2 cellular contexts compared by ENCODE assay signal in the genomic region with DNA sequence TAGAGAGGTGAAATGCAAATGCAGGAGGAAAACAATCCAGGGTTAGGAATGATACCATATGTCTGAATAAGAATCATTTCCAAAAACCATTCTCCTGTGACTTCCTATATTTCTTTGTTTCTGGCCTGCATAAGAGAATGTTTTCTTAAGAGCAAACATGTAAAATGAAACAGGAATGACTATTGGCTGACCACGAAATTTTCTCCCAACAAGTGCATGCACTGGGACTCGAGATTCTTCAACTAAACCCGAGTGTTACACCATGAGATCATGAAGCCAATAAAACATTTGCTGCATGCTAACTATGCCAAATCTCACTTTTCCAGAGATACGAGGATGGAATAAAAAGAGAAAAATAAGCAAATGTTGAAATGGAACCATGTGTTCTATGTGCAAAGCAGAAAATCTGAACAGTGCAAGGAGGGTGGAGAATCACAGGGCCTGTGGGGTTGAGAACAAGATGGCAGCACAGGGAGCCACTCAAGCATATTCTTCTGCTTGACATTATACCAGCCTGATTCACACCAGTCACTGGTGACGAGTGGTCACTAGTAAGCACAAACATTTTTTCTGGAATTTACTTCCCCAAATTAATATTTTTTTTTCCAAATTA.
TF ChIP-seq lines count a peak whose summit lies in the region.

No MANE protein-coding gene starts in this region.

TF ChIP-seq in IMR-90, 13 proteins besides CTCF, POLR2A, EP300 and RAD21:
- TF ChIP-seq FOS (IDR thresholded peaks at IDR 0.05; ENCODE audit: low read depth, low read length) (no peak), CEBPB (IDR thresholded peaks at IDR 0.05; ENCODE audit: low read depth, low read length) (no peak), RCOR1 (IDR thresholded peaks at IDR 0.05; ENCODE audit: insufficient replicate concordance, low read length) (no peak), CHD1 (IDR thresholded peaks at IDR 0.05; ENCODE audit: low read depth, low read length) (no peak), MAFK (IDR thresholded peaks at IDR 0.05; ENCODE audit: low read depth, low read length) (no peak), MXI1 (IDR thresholded peaks at IDR 0.05; ENCODE audit: borderline replicate concordance, low read depth, low read length) (no peak), BHLHE40 (IDR thresholded peaks at IDR 0.05; ENCODE audit: low read depth, low read length) (no peak), NFE2L2 (IDR thresholded peaks at IDR 0.05; ENCODE audit: low read depth, low read length) (no peak), MAZ (IDR thresholded peaks at IDR 0.05; ENCODE audit: borderline replicate concordance, low read depth, low read length) (no peak), RFX5 (IDR thresholded peaks at IDR 0.05; ENCODE audit: low read depth, low read length) (no peak), SMC3 (IDR thresholded peaks at IDR 0.05; ENCODE audit: low read depth, low read length) (no peak)
- TF ChIP-seq, protein P1, sequence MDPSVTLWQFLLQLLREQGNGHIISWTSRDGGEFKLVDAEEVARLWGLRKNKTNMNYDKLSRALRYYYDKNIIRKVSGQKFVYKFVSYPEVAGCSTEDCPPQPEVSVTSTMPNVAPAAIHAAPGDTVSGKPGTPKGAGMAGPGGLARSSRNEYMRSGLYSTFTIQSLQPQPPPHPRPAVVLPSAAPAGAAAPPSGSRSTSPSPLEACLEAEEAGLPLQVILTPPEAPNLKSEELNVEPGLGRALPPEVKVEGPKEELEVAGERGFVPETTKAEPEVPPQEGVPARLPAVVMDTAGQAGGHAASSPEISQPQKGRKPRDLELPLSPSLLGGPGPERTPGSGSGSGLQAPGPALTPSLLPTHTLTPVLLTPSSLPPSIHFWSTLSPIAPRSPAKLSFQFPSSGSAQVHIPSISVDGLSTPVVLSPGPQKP (IDR thresholded peaks at IDR 0.05; ENCODE audit: borderline replicate concordance, low read depth, low read length) = no peak
- TF ChIP-seq, protein P2, sequence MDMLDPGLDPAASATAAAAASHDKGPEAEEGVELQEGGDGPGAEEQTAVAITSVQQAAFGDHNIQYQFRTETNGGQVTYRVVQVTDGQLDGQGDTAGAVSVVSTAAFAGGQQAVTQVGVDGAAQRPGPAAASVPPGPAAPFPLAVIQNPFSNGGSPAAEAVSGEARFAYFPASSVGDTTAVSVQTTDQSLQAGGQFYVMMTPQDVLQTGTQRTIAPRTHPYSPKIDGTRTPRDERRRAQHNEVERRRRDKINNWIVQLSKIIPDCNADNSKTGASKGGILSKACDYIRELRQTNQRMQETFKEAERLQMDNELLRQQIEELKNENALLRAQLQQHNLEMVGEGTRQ (IDR thresholded peaks at IDR 0.05; ENCODE audit: low read depth, low read length) = no peak

TF ChIP-seq in endothelial cell of umbilical vein, 7 proteins besides CTCF, POLR2A, EP300 and RAD21:
- TF ChIP-seq GATA2 (IDR thresholded peaks at IDR 0.05; ENCODE audit: insufficient read depth, insufficient read length, low read depth, low read length) (no peak), FOS (IDR thresholded peaks at IDR 0.05; ENCODE audit: borderline replicate concordance, insufficient read depth, low read length) (no peak), JUN (IDR thresholded peaks at IDR 0.05; ENCODE audit: borderline replicate concordance, insufficient read depth, insufficient read length, low read depth) (no peak), EZH2 (IDR thresholded peaks at IDR 0.05; ENCODE audit: borderline replicate concordance, low read depth, low read length, severe bottlenecking) (no peak), POLR2AphosphoS5 (IDR thresholded peaks at IDR 0.05; ENCODE audit: insufficient read depth, low read depth, low read length) (no peak), MYC (IDR thresholded peaks at IDR 0.05; ENCODE audit: low read depth, low read length) (no peak)
- TF ChIP-seq, protein P3, sequence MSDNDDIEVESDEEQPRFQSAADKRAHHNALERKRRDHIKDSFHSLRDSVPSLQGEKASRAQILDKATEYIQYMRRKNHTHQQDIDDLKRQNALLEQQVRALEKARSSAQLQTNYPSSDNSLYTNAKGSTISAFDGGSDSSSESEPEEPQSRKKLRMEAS (IDR thresholded peaks at IDR 0.05; ENCODE audit: insufficient read depth, insufficient read length) = no peak
